Comparison of ENCODE assay signal across 14 cellular contexts in genomic region chr3:160538906-160539305, GRCh38.
"Had no signal": no experiment of that assay in that cellular context is flagged by ENCODE, and none has a peak within 500 bp of the region (broad histone marks: within the 10 kb centered on the region; RNA-seq: fewer than 3 reads in every experiment).

No MANE protein-coding gene starts in this region.

- H3K27me3 ChIP-seq: gastrocnemius medialis, right lobe of liver, transverse colon had no signal

- H3K9me3 Mint-ChIP-seq: activated CD4-positive, alpha-beta T cell treated with anti-CD3 and anti-CD28 coated beads, Interleukin-2, amount 10 ng/mL, durations not matched to agents 7 days and 5 days; nephron; stimulated activated memory B cell treated with anti-CD40 and anti-IgM and Interleukin-4, amounts not matched to agents 10 μg/mL and 1 μg/mL and 100 μg/mL, for 72 hours had no signal

- H3K36me3 ChIP-seq: prostate gland had no signal

- ATAC-seq: activated CD8-positive, alpha-beta memory T cell treated with anti-CD3 and anti-CD28 coated beads, Interleukin-2, amount 10 ng/mL, durations not matched to agents 7 days and 5 days; gastrocnemius medialis; right lobe of liver; stimulated activated memory B cell treated with anti-CD40 and anti-IgM and Interleukin-4, amounts not matched to agents 10 μg/mL and 1 μg/mL and 100 μg/mL, for 72 hours had no signal

- DNase-seq: activated CD4-positive, alpha-beta T cell treated with anti-CD3 and anti-CD28 coated beads, Interleukin-2, amount 10 ng/mL, durations not matched to agents 7 days and 5 days; activated CD4-positive, CD25-positive, alpha-beta regulatory T cell; activated CD8-positive, alpha-beta memory T cell treated with anti-CD3 and anti-CD28 coated beads, Interleukin-2, amount 10 ng/mL, durations not matched to agents 7 days and 5 days; activated naive CD4-positive, alpha-beta T cell; effector memory CD4-positive, alpha-beta T cell; gastrocnemius medialis; occipital lobe; right lobe of liver; substantia nigra; transverse colon had no signal

- H3K27ac ChIP-seq: epithelial cell of prostate, gastrocnemius medialis, prostate gland, right lobe of liver, transverse colon had no signal

- H3K4me3 Mint-ChIP-seq: activated CD4-positive, alpha-beta T cell treated with anti-CD3 and anti-CD28 coated beads, Interleukin-2, amount 10 ng/mL, durations not matched to agents 7 days and 5 days; activated CD8-positive, alpha-beta memory T cell treated with anti-CD3 and anti-CD28 coated beads, Interleukin-2, amount 10 ng/mL, durations not matched to agents 7 days and 5 days; nephron; stimulated activated memory B cell treated with anti-CD40 and anti-IgM and Interleukin-4, amounts not matched to agents 10 μg/mL and 1 μg/mL and 100 μg/mL, for 72 hours had no signal

- H3K27ac Mint-ChIP-seq: activated CD4-positive, alpha-beta T cell treated with anti-CD3 and anti-CD28 coated beads, Interleukin-2, amount 10 ng/mL, durations not matched to agents 7 days and 5 days; activated CD8-positive, alpha-beta memory T cell treated with anti-CD3 and anti-CD28 coated beads, Interleukin-2, amount 10 ng/mL, durations not matched to agents 7 days and 5 days; nephron; stimulated activated memory B cell treated with anti-CD40 and anti-IgM and Interleukin-4, amounts not matched to agents 10 μg/mL and 1 μg/mL and 100 μg/mL, for 72 hours had no signal

- H3K4me3 ChIP-seq: gastrocnemius medialis, prostate gland, right lobe of liver, transverse colon had no signal

- H3K4me1 ChIP-seq: prostate gland, right lobe of liver had no signal

- H3K9me3 ChIP-seq: gastrocnemius medialis, prostate gland, right lobe of liver, transverse colon had no signal

- H3K27me3 Mint-ChIP-seq: activated CD4-positive, alpha-beta T cell treated with anti-CD3 and anti-CD28 coated beads, Interleukin-2, amount 10 ng/mL, durations not matched to agents 7 days and 5 days; activated CD8-positive, alpha-beta memory T cell treated with anti-CD3 and anti-CD28 coated beads, Interleukin-2, amount 10 ng/mL, durations not matched to agents 7 days and 5 days; stimulated activated memory B cell treated with anti-CD40 and anti-IgM and Interleukin-4, amounts not matched to agents 10 μg/mL and 1 μg/mL and 100 μg/mL, for 72 hours had no signal
